ENCODE assay signal across 34 cellular contexts in genomic region chr7:157800281-157800680, GRCh38.
"Had no signal": no experiment of that assay in that cellular context is flagged by ENCODE, and none has a peak within 500 bp of the region (broad histone marks: within the 10 kb centered on the region; RNA-seq: fewer than 3 reads in every experiment).

No MANE protein-coding gene starts in this region.

- H3K36me3 ChIP-seq: adrenal gland, ascending aorta, breast epithelium, cardiac muscle cell, esophagus muscularis mucosa, gastrocnemius medialis had no signal

- H3K4me1 ChIP-seq: adrenal gland, ascending aorta, breast epithelium, esophagus muscularis mucosa, foreskin keratinocyte, gastrocnemius medialis had no signal

- H3K27me3 ChIP-seq: adrenal gland, ascending aorta, cardiac muscle cell, dorsolateral prefrontal cortex, foreskin keratinocyte, gastrocnemius medialis had no signal

- H3K27ac Mint-ChIP-seq: activated CD4-positive, alpha-beta memory T cell treated with anti-CD3 and anti-CD28 coated beads, Interleukin-2, amount 10 ng/mL, durations not matched to agents 7 days and 5 days; activated CD4-positive, alpha-beta T cell treated with anti-CD3 and anti-CD28 coated beads, Interleukin-2, amount 10 ng/mL, durations not matched to agents 7 days and 5 days; activated naive CD8-positive, alpha-beta T cell treated with anti-CD3 and anti-CD28 coated beads for 36 hours; activated naive CD8-positive, alpha-beta T cell treated with anti-CD3 and anti-CD28 coated beads, Interleukin-2, amount 50 U/mL, for 24 hours; activated T-cell treated with anti-CD3 and anti-CD28 coated beads, Interleukin-2, amount 50 U/mL, for 24 hours; activated T-cell treated with anti-CD3 and anti-CD28 coated beads, Interleukin-2, amount 50 U/mL, for 72 hours; dendritic cell treated with granulocyte-macrophage colony-stimulating factor and Interleukin-4, amounts not matched to agents 40 ng/mL and 50 ng/mL, for 4 days; endodermal cell had no signal

- H3K9me3 ChIP-seq: adrenal gland, ascending aorta, gastrocnemius medialis had no signal

- H3K4me1 Mint-ChIP-seq: activated CD4-positive, alpha-beta memory T cell treated with anti-CD3 and anti-CD28 coated beads, Interleukin-2, amount 10 ng/mL, durations not matched to agents 7 days and 5 days; activated CD4-positive, alpha-beta T cell treated with anti-CD3 and anti-CD28 coated beads, Interleukin-2, amount 10 ng/mL, durations not matched to agents 7 days and 5 days; activated naive CD8-positive, alpha-beta T cell treated with anti-CD3 and anti-CD28 coated beads for 36 hours; activated naive CD8-positive, alpha-beta T cell treated with anti-CD3 and anti-CD28 coated beads, Interleukin-2, amount 50 U/mL, for 24 hours had no signal

- H3K27ac ChIP-seq: adrenal gland, ascending aorta, breast epithelium, cardiac muscle cell, coronary artery, dorsolateral prefrontal cortex, esophagus muscularis mucosa, foreskin keratinocyte, gastrocnemius medialis had no signal

- H3K27me3 Mint-ChIP-seq: activated CD4-positive, alpha-beta memory T cell treated with anti-CD3 and anti-CD28 coated beads, Interleukin-2, amount 10 ng/mL, durations not matched to agents 7 days and 5 days; activated CD4-positive, alpha-beta T cell treated with anti-CD3 and anti-CD28 coated beads, Interleukin-2, amount 10 ng/mL, durations not matched to agents 7 days and 5 days; activated naive CD8-positive, alpha-beta T cell treated with anti-CD3 and anti-CD28 coated beads, Interleukin-2, amount 50 U/mL, for 24 hours had no signal

- H3K36me3 Mint-ChIP-seq: activated naive CD8-positive, alpha-beta T cell treated with anti-CD3 and anti-CD28 coated beads for 36 hours had no signal

- DNase-seq: activated CD4-positive, alpha-beta memory T cell treated with anti-CD3 and anti-CD28 coated beads, Interleukin-2, amount 10 ng/mL, durations not matched to agents 7 days and 5 days; activated CD4-positive, alpha-beta T cell treated with anti-CD3 and anti-CD28 coated beads for 1 hour; activated CD4-positive, alpha-beta T cell treated with anti-CD3 and anti-CD28 coated beads for 4 hours; activated CD4-positive, alpha-beta T cell treated with anti-CD3 and anti-CD28 coated beads, Interleukin-2, amount 10 ng/mL, durations not matched to agents 7 days and 5 days; activated CD4-positive, alpha-beta T cell treated with anti-CD3 and anti-CD28 coated beads, Interleukin-2, amount 50 U/mL, for 4 hours; activated CD4-positive, CD25-positive, alpha-beta regulatory T cell; activated CD8-positive, alpha-beta memory T cell treated with anti-CD3 and anti-CD28 coated beads, Interleukin-2, amount 50 U/mL, for 48 hours; activated gamma-delta T cell; activated naive CD4-positive, alpha-beta T cell; activated naive CD4-positive, alpha-beta T cell treated with anti-CD3 and anti-CD28 coated beads, Interleukin-2, amount 50 U/mL, for 16 hours; activated naive CD8-positive, alpha-beta T cell treated with anti-CD3 and anti-CD28 coated beads for 36 hours; activated naive CD8-positive, alpha-beta T cell treated with anti-CD3 and anti-CD28 coated beads, Interleukin-2, amount 50 U/mL, for 24 hours; activated T-cell treated with anti-CD3 and anti-CD28 coated beads for 4 hours; activated T-cell treated with anti-CD3 and anti-CD28 coated beads, Interleukin-2, amount 50 U/mL, for 24 hours; activated T-cell treated with anti-CD3 and anti-CD28 coated beads, Interleukin-2, amount 50 U/mL, for 72 hours; adrenal gland; amygdala; central memory CD4-positive, alpha-beta T cell; cerebellar nuclear complex; dorsolateral prefrontal cortex; effector memory CD4-positive, alpha-beta T cell; endodermal cell; erythroblast; foreskin keratinocyte; gastrocnemius medialis; glutamatergic neuron; T-helper 2 cell had no signal

- H3K4me3 ChIP-seq: adrenal gland, ascending aorta, breast epithelium, cardiac muscle cell, coronary artery, dorsolateral prefrontal cortex, esophagus muscularis mucosa, gastrocnemius medialis had no signal

- H3K4me3 Mint-ChIP-seq: activated CD4-positive, alpha-beta memory T cell treated with anti-CD3 and anti-CD28 coated beads, Interleukin-2, amount 10 ng/mL, durations not matched to agents 7 days and 5 days; activated CD4-positive, alpha-beta T cell treated with anti-CD3 and anti-CD28 coated beads, Interleukin-2, amount 10 ng/mL, durations not matched to agents 7 days and 5 days; activated naive CD8-positive, alpha-beta T cell treated with anti-CD3 and anti-CD28 coated beads for 36 hours; activated naive CD8-positive, alpha-beta T cell treated with anti-CD3 and anti-CD28 coated beads, Interleukin-2, amount 50 U/mL, for 24 hours; activated T-cell treated with anti-CD3 and anti-CD28 coated beads, Interleukin-2, amount 50 U/mL, for 24 hours; activated T-cell treated with anti-CD3 and anti-CD28 coated beads, Interleukin-2, amount 50 U/mL, for 72 hours; brain; dendritic cell treated with granulocyte-macrophage colony-stimulating factor and Interleukin-4, amounts not matched to agents 40 ng/mL and 50 ng/mL, for 4 days; endodermal cell had no signal

- H3K9me3 Mint-ChIP-seq: activated CD4-positive, alpha-beta memory T cell treated with anti-CD3 and anti-CD28 coated beads, Interleukin-2, amount 10 ng/mL, durations not matched to agents 7 days and 5 days; activated CD4-positive, alpha-beta T cell treated with anti-CD3 and anti-CD28 coated beads, Interleukin-2, amount 10 ng/mL, durations not matched to agents 7 days and 5 days; activated naive CD8-positive, alpha-beta T cell treated with anti-CD3 and anti-CD28 coated beads for 36 hours; activated naive CD8-positive, alpha-beta T cell treated with anti-CD3 and anti-CD28 coated beads, Interleukin-2, amount 50 U/mL, for 24 hours; activated T-cell treated with anti-CD3 and anti-CD28 coated beads, Interleukin-2, amount 50 U/mL, for 24 hours; activated T-cell treated with anti-CD3 and anti-CD28 coated beads, Interleukin-2, amount 50 U/mL, for 72 hours; dendritic cell treated with granulocyte-macrophage colony-stimulating factor and Interleukin-4, amounts not matched to agents 40 ng/mL and 50 ng/mL, for 4 days; endodermal cell had no signal
